19 cellular contexts compared by ENCODE assay signal in genomic region chr18:673317-673716, GRCh38. TPM values are rescaled to one million over a fixed set of nuclear protein-coding genes. Genes with fewer than 3 reads are reported as not detected.
A peak's percentile ranks its signal among the peaks of the same experiment; 100 is the strongest.
DNase-seq lines count a peak whose midpoint lies in the region; ATAC-seq, FAIRE-seq and TF ChIP-seq lines count a peak whose summit lies in the region.
"Had no signal": no experiment of that assay in that cellular context is flagged by ENCODE, and none has a peak within 500 bp of the region (broad histone marks: within the 10 kb centered on the region; RNA-seq: fewer than 3 reads in every experiment).

No MANE protein-coding gene starts in this region.

- H4K20me1 ChIP-seq in K562 (replicated peaks; ENCODE audit: control insufficient read depth, insufficient read depth, low read length) = no peaks in the 10 kb centered on the region

- H3K79me2 ChIP-seq in K562 (ENCODE audit: control insufficient read depth, insufficient read depth, low read length) = peaks cover 5% of the 10 kb centered on the region

- POLR2A ChIA-PET in K562 (lab: Yijun Ruan, JAX) = interaction anchor here (0.9 to 2.8 kb wide), 12 partner anchors 10 to 159 kb away, joined by 3 to 19 read pairs (median 4); partner anchors contain the start of gene TYMS

- H3K9me3 ChIP-seq in left ventricle myocardium inferior (replicated peaks) (no peaks in the 10 kb centered on the region), right cardiac atrium (ENCODE audit: control insufficient read depth, low read length) (no peaks in the 10 kb centered on the region), K562 (replicated peaks; ENCODE audit: control insufficient read depth, insufficient read depth, low read depth, low read length) (no peaks in the 10 kb centered on the region), stomach smooth muscle (ENCODE audit: control insufficient read depth in 2 of 2, low read length in 2 of 2) (no peaks in the 10 kb centered on the region)

- no peaks in the 10 kb centered on the region for H3K9me1 ChIP-seq in K562 (ENCODE audit: control insufficient read depth, insufficient read depth, low read length)

- H3K4me1 ChIP-seq in left ventricle myocardium inferior = peaks cover 32% of the 10 kb centered on the region
- no peaks in the 10 kb centered on the region for H3K4me1 ChIP-seq in right cardiac atrium (ENCODE audit: control insufficient read depth, insufficient read depth, low read length)
- H3K4me1 ChIP-seq in K562 (replicated peaks in 1 of 2; ENCODE audit: control insufficient read depth in 2 of 2, insufficient read depth in 2 of 2, low read length in 2 of 2) = no peaks in the 10 kb centered on the region; a peak in 1 of 5 replicates
- H3K4me1 ChIP-seq in stomach smooth muscle (ENCODE audit: control insufficient read depth, insufficient read depth, low read length) = peaks cover 37% of the 10 kb centered on the region

- CTCF ChIA-PET in K562 (lab: Yijun Ruan, JAX; ENCODE audit: low intra/inter-chr PET ratio) = no interaction called here

- no peak overlapping the region for H3K4me3 ChIP-seq in left ventricle myocardium inferior
- no peak overlapping the region for H3K4me3 ChIP-seq in right cardiac atrium (ENCODE audit: low read length)
- H3K4me3 ChIP-seq in K562 = no peak overlapping the region
- H3K4me3 ChIP-seq in stomach smooth muscle (ENCODE audit: low read length in 2 of 2) = no peak overlapping the region
- H3K4me3 ChIP-seq: GM23338 had no signal

- H3K36me3 ChIP-seq in left ventricle myocardium inferior (peaks cover 67% of the 10 kb centered on the region), K562 (ENCODE audit: control insufficient read depth, insufficient read depth, low read length) (peaks cover 100% of the 10 kb centered on the region), stomach smooth muscle (ENCODE audit: control insufficient read depth in 2 of 2, insufficient read depth in 2 of 2, low read length in 2 of 2) (peaks cover 11 to 22% of the 10 kb centered on the region in 2 donors)

- TF ChIP-seq RAD21 in K562 (CRISPR knock-in tag; conservative IDR thresholded peaks at IDR 0.05 in 1 of 2, IDR thresholded peaks at IDR 0.05 in 1 of 2) = no peak

- H3K36me3 Mint-ChIP-seq in glutamatergic neuron (ENCODE audit: unreplicated experiment) = no peaks in the 10 kb centered on the region

- intact Hi-C loops in left ventricle myocardium inferior (cut with micrococcal nuclease) = no loop called here
- intact Hi-C loops in right cardiac atrium (cut with DNase I) = no loop called here
- intact Hi-C loops in K562 (cut with micrococcal nuclease) = loop anchor here (5.0 kb wide), 1 partner anchor 51 kb away; no protein-coding TSS in a partner anchor

- H3K4me3 Mint-ChIP-seq in glutamatergic neuron (ENCODE audit: unreplicated experiment) = no peak overlapping the region
- H3K4me3 Mint-ChIP-seq: CD4-positive, alpha-beta memory T cell; GM23338; H9 had no signal

- no peaks in the 10 kb centered on the region for H3K4me1 Mint-ChIP-seq in glutamatergic neuron (ENCODE audit: low read depth, unreplicated experiment)
- H3K4me1 Mint-ChIP-seq: GM23338, H9 had no signal

- ATAC-seq in right cardiac atrium (no peak), K562 (no peak)
- ATAC-seq: GM23338, HCT116 had no signal

- no TSS peak for BruUV-seq in K562 (replicated peaks; lab: Mats Ljungman, UMichigan)

- no peak overlapping the region for H2AFZ ChIP-seq in K562 (ENCODE audit: low read depth, low read length)
- H2AFZ ChIP-seq: GM23338 had no signal

- H3K9ac ChIP-seq in K562 (ENCODE audit: insufficient read depth in 1 of 2, low read depth in 2 of 2, low read length in 2 of 2) = no peak overlapping the region
- H3K9ac ChIP-seq in stomach smooth muscle (ENCODE audit: low read length in 2 of 2) = no peak overlapping the region

- no peak for FAIRE-seq in K562 (lab: Jason Lieb, UNC)
- FAIRE-seq: GM12891, GM18507 had no signal

- no peaks in the 10 kb centered on the region for H3K27me3 ChIP-seq in left ventricle myocardium inferior (ENCODE audit: low read depth)
- H3K27me3 ChIP-seq in right cardiac atrium (ENCODE audit: control insufficient read depth, insufficient read depth) = no peaks in the 10 kb centered on the region
- H3K27me3 ChIP-seq in K562 (ENCODE audit: control insufficient read depth in 2 of 2, insufficient read depth in 2 of 2, low read length in 2 of 2) = no peaks in the 10 kb centered on the region
- H3K27me3 ChIP-seq in stomach smooth muscle (ENCODE audit: control insufficient read depth in 1 of 2, insufficient read depth in 2 of 2, low read length in 2 of 2) = no peaks in the 10 kb centered on the region

- H3K9me3 Mint-ChIP-seq in glutamatergic neuron (ENCODE audit: unreplicated experiment) = no peaks in the 10 kb centered on the region
- H3K9me3 Mint-ChIP-seq: GM23338, H9 had no signal

- in situ Hi-C loops in K562 (cut with MboI) = no loop called here

- H3K4me2 ChIP-seq in K562 (ENCODE audit: insufficient read depth, low read length) = no peak overlapping the region
- H3K4me2 ChIP-seq: GM23338 had no signal

- no peak overlapping the region for H3K27ac Mint-ChIP-seq in glutamatergic neuron (ENCODE audit: unreplicated experiment)
- H3K27ac Mint-ChIP-seq: CD4-positive, alpha-beta memory T cell; GM23338; H9 had no signal

- TF ChIP-seq CTCF in left ventricle myocardium inferior (IDR thresholded peaks at IDR 0.05; ENCODE audit: borderline replicate concordance) (no peak), 22Rv1 (IDR thresholded peaks at IDR 0.05) (no peak), K562 (IDR thresholded peaks at IDR 0.05 in 2 of 3, conservative IDR thresholded peaks at IDR 0.05 in 1 of 3; ENCODE audit: insufficient read depth in 2 of 3, low read depth in 1 of 3, low read length in 3 of 3) (no peak), glutamatergic neuron (IDR thresholded peaks at IDR 0.05; ENCODE audit: partially characterized antibody, unreplicated experiment) (no peak)

- 59% methylated on average over 3 of the region's 3 CpGs for WGBS in right cardiac atrium
- WGBS in K562 (ENCODE audit: insufficient coverage, low coverage, missing lambda C conversion rate) = 85% methylated on average over 3 of the region's 3 CpGs

- peak overlapping the region; percentile 47 for H3K27ac ChIP-seq in left ventricle myocardium inferior (replicated peaks)
- H3K27ac ChIP-seq in right cardiac atrium (ENCODE audit: low read length) = no peak overlapping the region
- peak overlapping the region; percentile 42 for H3K27ac ChIP-seq in 22Rv1
- H3K27ac ChIP-seq in K562 (ENCODE audit: extremely low read depth, low read depth, low read length) = no peak overlapping the region
- peak overlapping the region; percentile 41 for H3K27ac ChIP-seq in stomach smooth muscle (ENCODE audit: low read length)

- TF ChIP-seq POLR2A in K562 (conservative IDR thresholded peaks at IDR 0.05) = no peak

- TF ChIP-seq EP300 in K562 (IDR thresholded peaks at IDR 0.05; ENCODE audit: low read length) = no peak

- DNase-seq in left ventricle myocardium inferior (no peak), right cardiac atrium (no peak), K562 (ENCODE audit: extremely low read depth in 1 of 4, low spot score in 3 of 4) (no peak), glutamatergic neuron (no peak), globus pallidus (ENCODE audit: low spot score) (no peak)
- DNase-seq: C1 segment of cervical spinal cord; Calu3; CD4-positive, alpha-beta memory T cell; COR-L47; DMS53; DMS79 treated with DMSO at 0.1 percent for 48 hours; GF-D8; H9 had no signal

- H3K27me3 Mint-ChIP-seq in glutamatergic neuron (ENCODE audit: unreplicated experiment) = no peaks in the 10 kb centered on the region
- H3K27me3 Mint-ChIP-seq: CD4-positive, alpha-beta memory T cell had no signal

RNA-seq across cellular contexts. Expression of gene TYMS, which starts 15.9 kb away (rescaled TPM):
- total RNA-seq in left ventricle myocardium inferior (3.1 TPM), right cardiac atrium (1 to 10 TPM; 1.5 to 6.6 (median 3.1) TPM), K562 (2014; rRNA removed) (137 and 138 TPM in 2 replicates), K562 (2014; rRNA removed; fragmentation: Illumina TruSeq; extraction: Trizol) (69.1 and 72.4 TPM in 2 replicates), K562 (2015; rRNA removed; fragmentation: Illumina TruSeq; extraction: Trizol) (83.4 and 88.8 TPM in 2 replicates), K562 (2021) (292 and 305 TPM in 2 replicates), glutamatergic neuron (ENCODE audit: unreplicated experiment) (15.5 TPM)
- polyA plus RNA-seq in right cardiac atrium (1.4 TPM), K562 (2011; rRNA removed) (276 and 390 TPM in 2 replicates), K562 (2014; fragmentation: Illumina TruSeq; extraction: Trizol) (381 and 409 TPM in 2 replicates), K562 (2014; fragmentation: Nextera tagmentation; extraction: Ambion mirVana) (100 to 1,000 TPM; 168 to 175 TPM), K562 (2014; rRNA removed) (302 and 311 TPM in 2 replicates)
- 56.4 and 67.1 TPM in 2 replicates for total RNA-seq in K562 (2011; cell fraction: chromatin; rRNA removed; ENCODE audit: low replicate concordance)
- total RNA-seq in K562 (2011; cell fraction: nucleolus; rRNA removed) = 67.0 and 72.2 TPM in 2 replicates
- 71.0 and 81.6 TPM in 2 replicates for total RNA-seq in K562 (2011; cell fraction: nucleoplasm; rRNA removed)
- polyA plus RNA-seq in K562 (2011; cell fraction: cytosol; rRNA removed) = 377 and 398 TPM in 2 replicates
- polyA plus RNA-seq in K562 (2011; cell fraction: nucleus; rRNA removed) = 188 and 221 TPM in 2 replicates
- 259 and 356 TPM in 2 replicates for polyA plus RNA-seq in K562 (2012)
- 346 and 403 TPM in 2 replicates for polyA minus RNA-seq in K562 (2011; rRNA and poly(A)+ RNA removed)
- 213 and 291 TPM in 2 replicates for polyA minus RNA-seq in K562 (2011; cell fraction: cytosol; rRNA and poly(A)+ RNA removed)
- polyA minus RNA-seq in K562 (2011; cell fraction: nucleus; rRNA and poly(A)+ RNA removed) = 40.8 and 82.9 TPM in 2 replicates
- total RNA-seq: CD4-positive, alpha-beta memory T cell had no signal

RNA-seq across cellular contexts. Expression of gene ENOSF1, which starts 39.1 kb away (rescaled TPM):
- total RNA-seq in left ventricle myocardium inferior = 24.4 TPM
- 10 to 100 TPM; 38.7 to 59.8 (median 48.7) TPM for total RNA-seq in right cardiac atrium
- polyA plus RNA-seq in right cardiac atrium = 38.9 TPM
- total RNA-seq in K562 (2011; cell fraction: chromatin; rRNA removed; ENCODE audit: low replicate concordance) = 450 and 471 TPM in 2 replicates
- 248 and 273 TPM in 2 replicates for total RNA-seq in K562 (2011; cell fraction: nucleolus; rRNA removed)
- total RNA-seq in K562 (2011; cell fraction: nucleoplasm; rRNA removed) = 343 and 442 TPM in 2 replicates
- total RNA-seq in K562 (2014; rRNA removed) = 36.0 and 42.2 TPM in 2 replicates
- 48.0 and 49.8 TPM in 2 replicates for total RNA-seq in K562 (2014; rRNA removed; fragmentation: Illumina TruSeq; extraction: Trizol)
- 40.5 and 44.5 TPM in 2 replicates for total RNA-seq in K562 (2015; rRNA removed; fragmentation: Illumina TruSeq; extraction: Trizol)
- 60.0 and 66.4 TPM in 2 replicates for total RNA-seq in K562 (2021)
- polyA plus RNA-seq in K562 (2011; rRNA removed) = 46.5 and 50.9 TPM in 2 replicates
- polyA plus RNA-seq in K562 (2011; cell fraction: cytosol; rRNA removed) = 18.7 and 22.2 TPM in 2 replicates
- polyA plus RNA-seq in K562 (2011; cell fraction: nucleus; rRNA removed) = 202 and 262 TPM in 2 replicates
- 37.6 and 66.2 TPM in 2 replicates for polyA plus RNA-seq in K562 (2012)
- polyA plus RNA-seq in K562 (2014; fragmentation: Illumina TruSeq; extraction: Trizol) = 49.4 and 57.3 TPM in 2 replicates
- polyA plus RNA-seq in K562 (2014; fragmentation: Nextera tagmentation; extraction: Ambion mirVana) = 10 to 100 TPM; 15.5 to 20.0 TPM
- 54.0 and 60.1 TPM in 2 replicates for polyA plus RNA-seq in K562 (2014; rRNA removed)
- 74.8 and 77.4 TPM in 2 replicates for polyA minus RNA-seq in K562 (2011; rRNA and poly(A)+ RNA removed)
- 26.4 and 36.0 TPM in 2 replicates for polyA minus RNA-seq in K562 (2011; cell fraction: cytosol; rRNA and poly(A)+ RNA removed)
- 100 and 101 TPM in 2 replicates for polyA minus RNA-seq in K562 (2011; cell fraction: nucleus; rRNA and poly(A)+ RNA removed)
- 9.7 TPM for total RNA-seq in glutamatergic neuron (ENCODE audit: unreplicated experiment)

Comparison
In these comparisons a context has a peak if more than half of its experiments do, and no peak if none do; other contexts are left out.
1. H3K27ac ChIP-seq: peak in left ventricle myocardium inferior (single experiment), 22Rv1 (single experiment) and stomach smooth muscle (single experiment); none in right cardiac atrium (single experiment) and K562 (single experiment).